23 cellular contexts compared by ENCODE assay signal in the genomic region with DNA sequence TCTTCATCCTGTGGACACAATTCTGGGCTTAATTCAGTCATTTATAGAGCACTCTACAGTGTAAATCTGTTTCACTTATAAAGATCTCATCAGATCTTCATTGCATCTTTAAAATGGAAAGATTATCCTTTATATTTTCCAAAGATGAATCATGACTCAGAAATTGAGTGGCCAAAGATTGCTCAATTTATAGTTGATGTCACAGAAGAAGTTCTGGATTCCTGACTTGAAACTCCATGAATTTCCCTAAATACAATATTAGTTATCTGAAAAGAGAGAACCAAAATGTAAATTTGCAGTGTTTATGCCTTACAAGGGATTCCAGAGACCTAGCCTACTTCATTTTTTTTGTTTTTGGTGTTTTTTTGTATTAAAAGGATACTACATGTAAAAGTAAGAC.
DNase-seq lines count a peak whose midpoint lies in the region; ATAC-seq and TF ChIP-seq lines count a peak whose summit lies in the region.
"Had no signal": no experiment of that assay in that cellular context is flagged by ENCODE, and none has a peak within 500 bp of the region (broad histone marks: within the 10 kb centered on the region; RNA-seq: fewer than 3 reads in every experiment).

No MANE protein-coding gene starts in this region.

- H3K9me3 Mint-ChIP-seq in activated T-cell treated with anti-CD3 and anti-CD28 coated beads, Interleukin-2, amount 50 U/mL, for 24 hours, result peaks cover 18% of the 10 kb centered on the region

- no peaks in the 10 kb centered on the region for H3K36me3 Mint-ChIP-seq in activated T-cell treated with anti-CD3 and anti-CD28 coated beads, Interleukin-2, amount 50 U/mL, for 24 hours (ENCODE audit: low read depth)
- H3K36me3 Mint-ChIP-seq: natural killer cell; stimulated activated effector memory CD8-positive, alpha-beta T cell treated with anti-CD3 and anti-CD28 coated beads, Interleukin-12 subunit alpha, Interleukin-12 subunit beta, amount 100 ng/mL, for 72 hours had no signal

- H3K9me3 ChIP-seq in ascending aorta (no peaks in the 10 kb centered on the region), stomach (no peaks in the 10 kb centered on the region)
- H3K9me3 ChIP-seq: pancreas had no signal

- TF ChIP-seq CTCF in ascending aorta (IDR thresholded peaks at IDR 0.05) (no peak), stomach (IDR thresholded peaks at IDR 0.05) (no peak)

- no peak overlapping the region for H3K4me3 ChIP-seq in ascending aorta
- H3K4me3 ChIP-seq in stomach, result no peak overlapping the region
- H3K4me3 ChIP-seq: pancreas had no signal

- no peak overlapping the region for H3K4me3 Mint-ChIP-seq in activated T-cell treated with anti-CD3 and anti-CD28 coated beads, Interleukin-2, amount 50 U/mL, for 24 hours
- H3K4me3 Mint-ChIP-seq: activated T-cell treated with anti-CD3 and anti-CD28 coated beads, Interleukin-2, amount 50 U/mL, for 72 hours; brain; CD4-positive, alpha-beta T cell; natural killer cell; stimulated activated effector memory CD8-positive, alpha-beta T cell treated with anti-CD3 and anti-CD28 coated beads, Interleukin-12 subunit alpha, Interleukin-12 subunit beta, amount 100 ng/mL, for 72 hours had no signal

- H3K36me3 ChIP-seq in ascending aorta (no peaks in the 10 kb centered on the region), stomach (no peaks in the 10 kb centered on the region)
- H3K36me3 ChIP-seq: pancreas had no signal

- H3K27ac ChIP-seq in ascending aorta (peak overlapping the region; percentile 64 to 82), stomach (peak overlapping the region in 3 of 5 donors; percentile 11 to 65 (median 44))
- H3K27ac ChIP-seq: pancreas had no signal

- TF ChIP-seq EP300 in stomach (IDR thresholded peaks at IDR 0.05), result no peak

- H3K27me3 Mint-ChIP-seq in activated T-cell treated with anti-CD3 and anti-CD28 coated beads, Interleukin-2, amount 50 U/mL, for 24 hours, result no peaks in the 10 kb centered on the region
- H3K27me3 Mint-ChIP-seq: brain; CD4-positive, alpha-beta T cell had no signal

- no peak for ATAC-seq in HG02588 (IDR thresholded peaks at IDR 0.05; ENCODE audit: unreplicated experiment)
- ATAC-seq in GM21367 (IDR thresholded peaks at IDR 0.05; ENCODE audit: unreplicated experiment), result no peak
- ATAC-seq: activated T-cell treated with anti-CD3 and anti-CD28 coated beads, Interleukin-2, amount 50 U/mL, for 72 hours; HepG2; natural killer cell; pancreas; sciatic nerve; stimulated activated effector memory CD8-positive, alpha-beta T cell treated with anti-CD3 and anti-CD28 coated beads, Interleukin-12 subunit alpha, Interleukin-12 subunit beta, amount 100 ng/mL, for 72 hours had no signal

- H3K27me3 ChIP-seq in ascending aorta (no peaks in the 10 kb centered on the region), stomach (no peaks in the 10 kb centered on the region)
- H3K27me3 ChIP-seq: pancreas had no signal

- H3K27ac Mint-ChIP-seq in activated T-cell treated with anti-CD3 and anti-CD28 coated beads, Interleukin-2, amount 50 U/mL, for 24 hours, result no peak overlapping the region
- H3K27ac Mint-ChIP-seq: activated T-cell treated with anti-CD3 and anti-CD28 coated beads, Interleukin-2, amount 50 U/mL, for 72 hours; brain; CD4-positive, alpha-beta T cell; natural killer cell; stimulated activated effector memory CD8-positive, alpha-beta T cell treated with anti-CD3 and anti-CD28 coated beads, Interleukin-12 subunit alpha, Interleukin-12 subunit beta, amount 100 ng/mL, for 72 hours had no signal

- H3K4me1 Mint-ChIP-seq in activated T-cell treated with anti-CD3 and anti-CD28 coated beads, Interleukin-2, amount 50 U/mL, for 24 hours (ENCODE audit: low read depth), result no peaks in the 10 kb centered on the region
- H3K4me1 Mint-ChIP-seq: natural killer cell; stimulated activated effector memory CD8-positive, alpha-beta T cell treated with anti-CD3 and anti-CD28 coated beads, Interleukin-12 subunit alpha, Interleukin-12 subunit beta, amount 100 ng/mL, for 72 hours had no signal

- peak; percentile 52 for DNase-seq in HCEC 1CT
- DNase-seq in ascending aorta (ENCODE audit: low spot score in 2 of 2), result no peak
- peak; percentile 1 for DNase-seq in fibroblast of peridontal ligament (ENCODE audit: extremely low read depth)
- no peak for DNase-seq in stomach
- no peak for DNase-seq in activated T-cell treated with anti-CD3 and anti-CD28 coated beads, Interleukin-2, amount 50 U/mL, for 24 hours
- DNase-seq in NCI-H2196 (lab: John Stamatoyannopoulos, UW; ENCODE audit: unreplicated experiment), result no peak
- DNase-seq: activated CD4-positive, CD25-positive, alpha-beta regulatory T cell treated with anti-CD3 and anti-CD28 coated beads, Interleukin-2, amount 50 U/mL, for 72 hours; activated naive CD4-positive, alpha-beta T cell treated with anti-CD3 and anti-CD28 coated beads, Interleukin-2, amount 50 U/mL, for 16 hours; activated T-cell treated with anti-CD3 and anti-CD28 coated beads, Interleukin-2, amount 50 U/mL, for 72 hours; CD4-positive, alpha-beta T cell; dermis blood vessel endothelial cell; DMS153; natural killer cell; NCI-H1417 treated with DMSO at 0.1 percent for 48 hours; NCI-H69; pancreas; SW 1271 had no signal

- intact Hi-C loops in ascending aorta (cut with DNase I) (loop anchor here (5.0 kb wide), 1 partner anchor 181 kb away; the partner anchor contains the start of gene PCDH7), stomach (cut with DNase I; ENCODE audit: low total_unique reads) (no loop called here)

- TF ChIP-seq POLR2A in stomach (IDR thresholded peaks at IDR 0.05), result no peak

- H3K4me1 ChIP-seq in ascending aorta, result peaks cover 0 to 19% of the 10 kb centered on the region in 2 donors
- peaks cover 0 to 29% (median 16%) of the 10 kb centered on the region in 4 donors for H3K4me1 ChIP-seq in stomach

Comparison
In these comparisons a context has a peak if more than half of its experiments do, and no peak if none do; other contexts are left out.
1. DNase-seq: peak in HCEC 1CT (single experiment) and fibroblast of peridontal ligament (single experiment); none in ascending aorta (0 of 2), stomach (single experiment), activated T-cell treated with anti-CD3 and anti-CD28 coated beads, Interleukin-2, amount 50 U/mL, for 24 hours (single experiment) and NCI-H2196 (single experiment).